Comparison of ENCODE assay signal across 32 cellular contexts in the genomic region with DNA sequence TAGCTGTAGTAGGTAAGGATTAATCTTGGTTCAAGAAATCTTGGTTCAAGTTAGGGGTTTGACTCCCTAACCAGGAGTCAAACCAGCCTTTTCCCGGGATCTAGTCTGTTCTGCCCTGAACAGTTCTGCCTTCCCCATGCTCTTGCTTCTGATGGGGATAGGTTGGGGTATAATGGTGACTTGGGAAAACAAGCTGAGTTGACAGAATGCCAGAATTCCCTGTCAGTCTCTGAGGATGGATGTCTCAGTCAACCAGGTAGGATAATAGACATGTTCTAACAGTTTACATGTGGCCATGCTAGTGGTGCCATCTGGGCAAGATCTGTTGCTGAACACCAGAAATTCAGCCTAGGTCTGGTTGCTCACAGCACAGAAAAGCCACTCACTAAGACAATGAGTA. TPM values are rescaled to one million over a fixed set of nuclear protein-coding genes. Genes with fewer than 3 reads are reported as not detected.
"Had no signal": no experiment of that assay in that cellular context is flagged by ENCODE, and none has a peak within 500 bp of the region (broad histone marks: within the 10 kb centered on the region; RNA-seq: fewer than 3 reads in every experiment).

No MANE protein-coding gene starts in this region.

- FAIRE-seq: colon, TTC549 had no signal

- H3K27me3 ChIP-seq: body of pancreas, brain microvascular endothelial cell had no signal

- H3K27ac ChIP-seq: adrenal gland, body of pancreas, brain microvascular endothelial cell, breast epithelium, VCaP had no signal

- DNase-seq: activated B cell treated with CpG ODN at 0.5 μM for 24 hours; activated CD4-positive, alpha-beta memory T cell treated with anti-CD3 and anti-CD28 coated beads for 36 hours; activated CD4-positive, alpha-beta T cell treated with anti-CD3 and anti-CD28 coated beads for 4 hours; activated CD4-positive, alpha-beta T cell treated with anti-CD3 and anti-CD28 coated beads, Interleukin-2, amount 10 ng/mL, durations not matched to agents 24 days and 14 days; activated CD4-positive, alpha-beta T cell treated with anti-CD3 and anti-CD28 coated beads, Interleukin-2, amount 50 U/mL, for 1 hour; activated CD4-positive, alpha-beta T cell treated with anti-CD3 and anti-CD28 coated beads, Interleukin-2, amount 50 U/mL, for 4 hours; activated CD4-positive, CD25-positive, alpha-beta regulatory T cell treated with anti-CD3 and anti-CD28 coated beads, Interleukin-2, amount 50 U/mL, for 72 hours; activated CD8-positive, alpha-beta memory T cell treated with anti-CD3 and anti-CD28 coated beads, Interleukin-2, amount 50 U/mL, for 4 hours; activated CD8-positive, alpha-beta T cell treated with anti-CD3 and anti-CD28 coated beads for 36 hours; activated effector memory CD4-positive, alpha-beta T cell treated with anti-CD3 and anti-CD28 coated beads, Interleukin-2, amount 50 U/mL, for 16 hours; activated gamma-delta T cell treated with Interleukin-2 at 50 U/mL for 16 hours; activated naive CD4-positive, alpha-beta T cell; activated naive CD4-positive, alpha-beta T cell treated with anti-CD3 and anti-CD28 coated beads for 36 hours; activated naive CD4-positive, alpha-beta T cell treated with anti-CD3 and anti-CD28 coated beads, Interleukin-2, amount 50 U/mL, for 16 hours; activated naive CD8-positive, alpha-beta T cell treated with anti-CD3 and anti-CD28 coated beads for 36 hours; activated T-cell treated with anti-CD3 and anti-CD28 coated beads for 4 hours; activated T-cell treated with anti-CD3 and anti-CD28 coated beads, Interleukin-2, amount 50 U/mL, for 1 hour; activated T-cell treated with anti-CD3 and anti-CD28 coated beads, Interleukin-2, amount 50 U/mL, for 4 hours; activated T-cell treated with anti-CD3 and anti-CD28 coated beads, Interleukin-2, amount 50 U/mL, for 72 hours; adrenal gland; amniotic stem cell; aorta; body of pancreas; brain microvascular endothelial cell; central memory CD4-positive, alpha-beta T cell; T-helper 9 cell had no signal

- H3K9me3 ChIP-seq: adrenal gland, body of pancreas, breast epithelium had no signal

- ATAC-seq: activated CD8-positive, alpha-beta T cell treated with anti-CD3 and anti-CD28 coated beads for 36 hours; activated naive CD4-positive, alpha-beta T cell treated with anti-CD3 and anti-CD28 coated beads, Interleukin-2, amount 50 U/mL, for 72 hours; activated T-cell treated with anti-CD3 and anti-CD28 coated beads, Interleukin-2, amount 50 U/mL, for 4 hours; activated T-cell treated with anti-CD3 and anti-CD28 coated beads, Interleukin-2, amount 50 U/mL, for 72 hours; activated T-helper 17 cell treated with anti-CD3 and anti-CD28 coated beads, Interleukin-2, amount 50 U/mL, for 72 hours; body of pancreas had no signal

- H3K4me1 ChIP-seq: adrenal gland, body of pancreas, breast epithelium had no signal

- H3K4me3 ChIP-seq: adrenal gland, body of pancreas, breast epithelium had no signal

- H3K36me3 ChIP-seq: adrenal gland, brain microvascular endothelial cell, breast epithelium had no signal

RNA-seq across cellular contexts. Expression of a gene that starts 51.4 kb away (rescaled TPM):
- total RNA-seq: activated CD4-positive, alpha-beta memory T cell treated with anti-CD3 and anti-CD28 coated beads for 36 hours; activated CD8-positive, alpha-beta T cell treated with anti-CD3 and anti-CD28 coated beads for 36 hours had no signal
